ENCODE assay signal across 25 cellular contexts in the genomic region with DNA sequence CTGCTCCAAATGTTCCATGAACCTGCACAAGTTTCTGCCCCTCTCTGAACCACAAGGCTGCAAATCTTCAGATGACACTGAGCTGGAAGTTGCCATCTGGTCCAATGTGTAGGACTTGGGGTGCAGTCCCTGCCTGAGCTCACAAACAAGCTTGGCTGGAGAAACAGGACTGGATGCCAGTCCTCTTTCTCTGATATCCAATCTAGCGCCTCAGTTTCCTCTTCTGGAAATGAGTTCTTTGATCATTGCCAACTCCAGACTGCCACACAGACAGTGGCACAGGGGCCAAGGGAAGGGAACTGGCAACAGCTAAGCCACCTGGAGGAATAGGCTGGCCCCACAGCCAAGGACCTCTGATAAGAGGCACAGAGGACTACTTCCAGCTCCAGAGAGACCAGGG.
"Had no signal": no experiment of that assay in that cellular context is flagged by ENCODE, and none has a peak within 500 bp of the region (broad histone marks: within the 10 kb centered on the region; RNA-seq: fewer than 3 reads in every experiment).

No MANE protein-coding gene starts in this region.

- H3K4me1 ChIP-seq: prostate gland had no signal

- ATAC-seq: left colon; left lung; lower lobe of right lung; naive thymus-derived CD8-positive, alpha-beta T cell; right cardiac atrium; sciatic nerve; stimulated activated naive B cell treated with anti-CD40 and anti-IgM and Interleukin-4, amounts not matched to agents 10 μg/mL and 1 μg/mL and 100 μg/mL, for 72 hours; upper lobe of right lung had no signal

- H3K27ac ChIP-seq: hepatocyte, left lung, lower lobe of right lung, ovary, prostate gland, stomach, testis, thyroid gland, upper lobe of right lung had no signal

- H3K4me3 ChIP-seq: hepatocyte, left lung, lower lobe of right lung, ovary, prostate gland, skin epidermis, stomach, testis, thyroid gland, upper lobe of right lung had no signal

- H3K36me3 ChIP-seq: lower lobe of right lung, ovary, prostate gland, stomach, thyroid gland had no signal

- H3K9me3 ChIP-seq: left lung, lower lobe of right lung, ovary, prostate gland, stomach, testis, thyroid gland, upper lobe of right lung had no signal

- H3K27me3 ChIP-seq: hepatocyte, left lung, ovary, testis, thyroid gland, upper lobe of right lung had no signal

- DNase-seq: kidney; left colon; left lung; lower lobe of right lung; mammary epithelial cell; mesenchymal stem cell; naive thymus-derived CD8-positive, alpha-beta T cell; ovary; retina; right cardiac atrium; stimulated activated CD4-positive, alpha-beta T cell treated with anti-CD3 and anti-CD28 coated beads, Interleukin-12 subunit alpha, Interleukin-12 subunit beta, amount 100 ng/mL, for 4 hours; stimulated activated CD4-positive, alpha-beta T cell treated with anti-CD3 and anti-CD28 coated beads, Interleukin-15, amount 100 ng/mL, for 24 hours; stimulated activated CD4-positive, alpha-beta T cell treated with anti-CD3 and anti-CD28 coated beads, Interleukin-2, amount 100 ng/mL, for 24 hours; stimulated activated CD4-positive, alpha-beta T cell treated with anti-CD3 and anti-CD28 coated beads, Interleukin-4, amount 100 ng/mL, for 1 hour; stimulated activated naive B cell treated with anti-CD40 and anti-IgM and Interleukin-4, amounts not matched to agents 10 μg/mL and 1 μg/mL and 100 μg/mL, for 72 hours; stimulated activated naive CD8-positive, alpha-beta T cell treated with anti-CD3 and anti-CD28 coated beads, Interleukin-15, Interleukin-2, amounts not matched to agents 100 U/mL and 50 U/mL, for 24 hours; stomach; testis; thyroid gland; trophoblast cell; upper lobe of right lung had no signal
